In the genomic region with DNA sequence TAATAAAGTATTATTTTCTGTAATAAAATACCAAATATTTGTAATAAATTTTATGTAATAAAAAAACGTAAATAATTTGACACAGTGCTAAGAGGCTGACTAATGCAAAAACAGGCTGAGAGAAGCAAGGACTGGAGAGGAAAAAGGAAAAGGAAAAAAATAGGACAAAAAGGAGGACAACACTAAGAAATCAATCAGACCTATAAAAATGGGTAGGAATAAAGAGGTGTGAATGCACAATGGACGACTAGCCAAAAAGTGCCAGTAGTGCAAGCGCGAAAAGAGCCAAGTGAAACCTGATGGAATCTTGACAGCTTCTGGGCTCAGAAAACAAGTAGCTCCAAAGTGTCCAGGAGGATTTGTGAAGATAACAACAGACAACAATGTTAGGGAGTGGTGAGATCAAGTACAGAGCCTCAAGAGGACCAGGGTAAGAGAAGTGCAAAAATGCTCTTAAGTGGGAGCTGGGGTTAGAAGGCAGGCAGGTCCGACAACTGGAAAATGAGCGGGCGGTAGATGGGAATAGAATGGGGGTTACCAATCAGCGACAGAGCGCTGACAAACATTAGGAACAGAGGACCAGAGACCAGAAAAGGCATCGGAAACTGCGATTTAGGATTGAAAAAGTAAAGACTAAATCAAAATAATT, we compare ENCODE assay signal across 1 cellular context.
A peak's percentile ranks its signal among the peaks of the same experiment; 100 is the strongest.
TF ChIP-seq lines count a peak whose summit lies in the region.

No MANE protein-coding gene starts in this region.

TF ChIP-seq in HepG2, 621 proteins besides CTCF, POLR2A, EP300 and RAD21 (continued from another document):
- TF ChIP-seq, protein P1, sequence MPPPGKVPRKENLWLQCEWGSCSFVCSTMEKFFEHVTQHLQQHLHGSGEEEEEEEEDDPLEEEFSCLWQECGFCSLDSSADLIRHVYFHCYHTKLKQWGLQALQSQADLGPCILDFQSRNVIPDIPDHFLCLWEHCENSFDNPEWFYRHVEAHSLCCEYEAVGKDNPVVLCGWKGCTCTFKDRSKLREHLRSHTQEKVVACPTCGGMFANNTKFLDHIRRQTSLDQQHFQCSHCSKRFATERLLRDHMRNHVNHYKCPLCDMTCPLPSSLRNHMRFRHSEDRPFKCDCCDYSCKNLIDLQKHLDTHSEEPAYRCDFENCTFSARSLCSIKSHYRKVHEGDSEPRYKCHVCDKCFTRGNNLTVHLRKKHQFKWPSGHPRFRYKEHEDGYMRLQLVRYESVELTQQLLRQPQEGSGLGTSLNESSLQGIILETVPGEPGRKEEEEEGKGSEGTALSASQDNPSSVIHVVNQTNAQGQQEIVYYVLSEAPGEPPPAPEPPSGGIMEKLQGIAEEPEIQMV (CRISPR knock-in tag; IDR thresholded peaks at IDR 0.05; ENCODE audit: low read depth) = 0 out of 2 replicates have a peak, but pooled peaks have one; percentile 26
TF ChIP-seq in HepG2: peak in this region for 2.
